Comparison of ENCODE assay signal across 27 cellular contexts in genomic region chr3:191944835-191945234, GRCh38.
"Had no signal": no experiment of that assay in that cellular context is flagged by ENCODE, and none has a peak within 500 bp of the region (broad histone marks: within the 10 kb centered on the region; RNA-seq: fewer than 3 reads in every experiment).

No MANE protein-coding gene starts in this region.

- H3K4me1 ChIP-seq: breast epithelium, esophagus muscularis mucosa, foreskin keratinocyte, heart right ventricle, prostate gland, testis, transverse colon had no signal

- H3K4me3 ChIP-seq: breast epithelium, esophagus muscularis mucosa, heart right ventricle, ovary, prostate gland, skin epidermis, testis, transverse colon had no signal

- ATAC-seq: activated T-cell treated with anti-CD3 and anti-CD28 coated beads, Interleukin-2, amount 50 U/mL, for 4 hours; activated T-helper 17 cell treated with anti-CD3 and anti-CD28 coated beads, Interleukin-2, amount 50 U/mL, for 72 hours; foreskin keratinocyte; heart right ventricle; naive thymus-derived CD4-positive, alpha-beta T cell; sciatic nerve; stimulated activated naive CD8-positive, alpha-beta T cell treated with anti-CD3 and anti-CD28 coated beads, Interleukin-15, Interleukin-2, amounts not matched to agents 100 U/mL and 50 U/mL, for 24 hours had no signal

- H3K27me3 ChIP-seq: breast epithelium, esophagus muscularis mucosa, foreskin keratinocyte, heart right ventricle, ovary, testis, transverse colon had no signal

- H3K9me3 ChIP-seq: breast epithelium, esophagus muscularis mucosa, heart right ventricle, ovary, prostate gland, testis, transverse colon had no signal

- H3K27ac ChIP-seq: breast epithelium, esophagus muscularis mucosa, foreskin keratinocyte, heart right ventricle, ovary, prostate gland, skin epidermis, testis, transverse colon had no signal

- DNase-seq: activated CD4-positive, alpha-beta memory T cell treated with anti-CD3 and anti-CD28 coated beads for 36 hours; activated CD4-positive, alpha-beta T cell treated with anti-CD3 and anti-CD28 coated beads, Interleukin-2, amount 10 ng/mL, durations not matched to agents 24 days and 14 days; activated CD4-positive, CD25-positive, alpha-beta regulatory T cell treated with anti-CD3 and anti-CD28 coated beads, Interleukin-2, amount 50 U/mL, for 72 hours; activated gamma-delta T cell treated with Interleukin-2 at 50 U/mL for 16 hours; activated naive CD4-positive, alpha-beta T cell treated with anti-CD3 and anti-CD28 coated beads, Interleukin-2, amount 50 U/mL, for 16 hours; activated T-cell treated with anti-CD3 and anti-CD28 coated beads, Interleukin-2, amount 50 U/mL, for 4 hours; amniotic stem cell; central memory CD4-positive, alpha-beta T cell; effector CD4-positive, alpha-beta T cell; foreskin keratinocyte; heart right ventricle; midbrain; naive thymus-derived CD4-positive, alpha-beta T cell; ovary; retina; stimulated activated CD4-positive, alpha-beta T cell treated with anti-CD3 and anti-CD28 coated beads, Interleukin-12 subunit alpha, Interleukin-12 subunit beta, amount 100 ng/mL, for 4 hours; stimulated activated CD4-positive, alpha-beta T cell treated with anti-CD3 and anti-CD28 coated beads, Interleukin-4, amount 100 ng/mL, for 1 hour; stimulated activated naive CD8-positive, alpha-beta T cell treated with anti-CD3 and anti-CD28 coated beads, Interleukin-15, Interleukin-2, amounts not matched to agents 100 U/mL and 50 U/mL, for 24 hours; T1000; testis; transverse colon had no signal

- H3K36me3 ChIP-seq: breast epithelium, esophagus muscularis mucosa, heart right ventricle, ovary, prostate gland, transverse colon had no signal
